Comparison of ENCODE assay signal across 10 cellular contexts in genomic region chr11:7520981-7521487, GRCh38. TPM values are rescaled to one million over a fixed set of nuclear protein-coding genes. Genes with fewer than 3 reads are reported as not detected.
DNase-seq lines count a peak whose midpoint lies in the region; ATAC-seq, FAIRE-seq and TF ChIP-seq lines count a peak whose summit lies in the region.
"Had no signal": no experiment of that assay in that cellular context is flagged by ENCODE, and none has a peak within 500 bp of the region (broad histone marks: within the 10 kb centered on the region; RNA-seq: fewer than 3 reads in every experiment).

No MANE protein-coding gene starts in this region.

- intact Hi-C loops in mucosa of descending colon (cut with DNase I, micrococcal nuclease) (no loop called here), vagina (cut with DNase I) (no loop called here)

- H3K4me3 Mint-ChIP-seq in type B pancreatic cell, result no peak overlapping the region

- DNase-seq in MV-4-11 (lab: John Stamatoyannopoulos, UW) (peak; percentile 87), mucosa of descending colon (no peak), type B pancreatic cell (ENCODE audit: extremely low spot score, unreplicated experiment) (no peak), KG1 (lab: John Stamatoyannopoulos, UW) (no peak), vagina (ENCODE audit: extremely low spot score in 2 of 2) (no peak), small intestine (no peak)
- DNase-seq: T-helper 2 cell had no signal

- H3K36me3 ChIP-seq in mucosa of descending colon (ENCODE audit: low read depth), result no peaks in the 10 kb centered on the region
- no peaks in the 10 kb centered on the region for H3K36me3 ChIP-seq in vagina
- no peaks in the 10 kb centered on the region for H3K36me3 ChIP-seq in small intestine (ENCODE audit: control insufficient read depth in 2 of 2, insufficient read depth in 2 of 2, low read length in 2 of 2)

- no peak overlapping the region for H3K27ac ChIP-seq in vagina
- peak overlapping the region in 1 of 2 donors; percentile 8 for H3K27ac ChIP-seq in small intestine (ENCODE audit: low read depth in 1 of 2, low read length in 1 of 2)

- peaks cover 13% of the 10 kb centered on the region for H3K9me3 Mint-ChIP-seq in type B pancreatic cell

- no peak for FAIRE-seq in small intestine (lab: Jason Lieb, UNC)

- peak; percentile 90 for ATAC-seq in GM18519 (IDR thresholded peaks at IDR 0.05; ENCODE audit: low FRiP score, unreplicated experiment)
- peak; percentile 73 for ATAC-seq in HG02571 (IDR thresholded peaks at IDR 0.05; ENCODE audit: unreplicated experiment)
- ATAC-seq in mucosa of descending colon, result peak; percentile 54

- H3K9me3 ChIP-seq in mucosa of descending colon (no peaks in the 10 kb centered on the region), vagina (no peaks in the 10 kb centered on the region), small intestine (ENCODE audit: control insufficient read depth, low read depth) (no peaks in the 10 kb centered on the region)

- WGBS in small intestine, 3 donors, result 0% methylated on average over 1 to 2 of the region's 2 CpGs

- H3K4me1 ChIP-seq in mucosa of descending colon (ENCODE audit: low read depth) (no peaks in the 10 kb centered on the region), vagina (peaks cover 25% of the 10 kb centered on the region), small intestine (ENCODE audit: control insufficient read depth in 2 of 2, insufficient read depth in 1 of 2, low read depth in 1 of 2, low read length in 1 of 2) (peaks cover 0 to 16% of the 10 kb centered on the region in 2 donors)

- H3K27me3 ChIP-seq in vagina, result no peaks in the 10 kb centered on the region
- H3K27me3 ChIP-seq in small intestine (ENCODE audit: control insufficient read depth in 2 of 2, insufficient read depth in 2 of 2, low read length in 2 of 2), result no peaks in the 10 kb centered on the region

- H3K27me3 Mint-ChIP-seq in type B pancreatic cell, result peaks cover 3% of the 10 kb centered on the region

- H3K36me3 Mint-ChIP-seq in type B pancreatic cell, result peaks cover 10% of the 10 kb centered on the region

- H3K27ac Mint-ChIP-seq in type B pancreatic cell, result no peak overlapping the region

- peaks cover 15% of the 10 kb centered on the region for H3K4me1 Mint-ChIP-seq in type B pancreatic cell (ENCODE audit: unreplicated experiment)

- H3K4me3 ChIP-seq in mucosa of descending colon (no peak overlapping the region), vagina (no peak overlapping the region), small intestine (ENCODE audit: low read depth in 1 of 2, low read length in 2 of 2) (no peak overlapping the region)

- TF ChIP-seq CTCF in mucosa of descending colon (IDR thresholded peaks at IDR 0.05), result no peak
- no peak for TF ChIP-seq CTCF in type B pancreatic cell (conservative IDR thresholded peaks at IDR 0.05)
- TF ChIP-seq CTCF in vagina (IDR thresholded peaks at IDR 0.05), result no peak

- TF ChIP-seq POLR2A in vagina (IDR thresholded peaks at IDR 0.05), result no peak

RNA-seq across cellular contexts. Expression of gene PPFIBP2, which starts 7.2 kb away (rescaled TPM):
- total RNA-seq in mucosa of descending colon (10 to 100 TPM; 40.1 to 83.5 (median 69.2) TPM), type B pancreatic cell (ENCODE audit: low replicate concordance) (28.2 and 70.7 TPM in 2 replicates), vagina (48.1 TPM)
- 10 to 100 TPM; 26.5 to 67.3 (median 57.6) TPM for polyA plus RNA-seq in small intestine

RNA-seq across cellular contexts. Expression of gene OLFML1, which starts 35.7 kb away (rescaled TPM):
- total RNA-seq in mucosa of descending colon (10 to 100 TPM in 1 of 3 donors, 1 to 10 TPM in 2; 2.1 to 11.2 (median 5.2) TPM), type B pancreatic cell (ENCODE audit: low replicate concordance) (0.83 and 11.8 TPM in 2 replicates), vagina (11.5 TPM)
- 1 to 10 TPM in 1 of 3 donors, under 1 TPM in 1, not detected in 1; 0.81 to 2.5 TPM for polyA plus RNA-seq in small intestine
- total RNA-seq: pulmonary artery endothelial cell had no signal
